1 cellular context compared by ENCODE assay signal in the genomic region with DNA sequence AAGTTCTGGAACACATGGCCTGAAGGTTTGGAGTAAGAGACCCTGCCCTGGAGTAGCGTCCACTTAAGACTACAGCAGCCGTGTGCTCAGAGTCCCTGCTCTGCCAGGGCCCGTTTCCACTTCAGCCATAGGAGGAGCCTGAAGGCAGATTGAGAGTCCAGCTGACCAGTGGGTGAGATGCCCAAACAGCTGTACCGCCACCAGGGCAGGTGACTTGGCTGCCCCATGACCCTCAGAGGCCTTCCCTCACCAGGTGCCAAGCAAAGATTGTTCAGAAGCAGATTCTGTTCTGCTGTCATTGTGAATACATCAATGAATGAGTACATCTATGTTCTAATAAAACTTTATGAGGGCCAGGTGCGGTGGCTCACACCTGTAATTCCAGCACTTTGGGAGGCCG.
TF ChIP-seq lines count a peak whose summit lies in the region.

No MANE protein-coding gene starts in this region.

TF ChIP-seq in SK-N-SH, 30 proteins besides CTCF, POLR2A, EP300 and RAD21 (continued from another document):
- TF ChIP-seq, protein P1, sequence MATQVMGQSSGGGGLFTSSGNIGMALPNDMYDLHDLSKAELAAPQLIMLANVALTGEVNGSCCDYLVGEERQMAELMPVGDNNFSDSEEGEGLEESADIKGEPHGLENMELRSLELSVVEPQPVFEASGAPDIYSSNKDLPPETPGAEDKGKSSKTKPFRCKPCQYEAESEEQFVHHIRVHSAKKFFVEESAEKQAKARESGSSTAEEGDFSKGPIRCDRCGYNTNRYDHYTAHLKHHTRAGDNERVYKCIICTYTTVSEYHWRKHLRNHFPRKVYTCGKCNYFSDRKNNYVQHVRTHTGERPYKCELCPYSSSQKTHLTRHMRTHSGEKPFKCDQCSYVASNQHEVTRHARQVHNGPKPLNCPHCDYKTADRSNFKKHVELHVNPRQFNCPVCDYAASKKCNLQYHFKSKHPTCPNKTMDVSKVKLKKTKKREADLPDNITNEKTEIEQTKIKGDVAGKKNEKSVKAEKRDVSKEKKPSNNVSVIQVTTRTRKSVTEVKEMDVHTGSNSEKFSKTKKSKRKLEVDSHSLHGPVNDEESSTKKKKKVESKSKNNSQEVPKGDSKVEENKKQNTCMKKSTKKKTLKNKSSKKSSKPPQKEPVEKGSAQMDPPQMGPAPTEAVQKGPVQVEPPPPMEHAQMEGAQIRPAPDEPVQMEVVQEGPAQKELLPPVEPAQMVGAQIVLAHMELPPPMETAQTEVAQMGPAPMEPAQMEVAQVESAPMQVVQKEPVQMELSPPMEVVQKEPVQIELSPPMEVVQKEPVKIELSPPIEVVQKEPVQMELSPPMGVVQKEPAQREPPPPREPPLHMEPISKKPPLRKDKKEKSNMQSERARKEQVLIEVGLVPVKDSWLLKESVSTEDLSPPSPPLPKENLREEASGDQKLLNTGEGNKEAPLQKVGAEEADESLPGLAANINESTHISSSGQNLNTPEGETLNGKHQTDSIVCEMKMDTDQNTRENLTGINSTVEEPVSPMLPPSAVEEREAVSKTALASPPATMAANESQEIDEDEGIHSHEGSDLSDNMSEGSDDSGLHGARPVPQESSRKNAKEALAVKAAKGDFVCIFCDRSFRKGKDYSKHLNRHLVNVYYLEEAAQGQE (IDR thresholded peaks at IDR 0.05; ENCODE audit: low read depth, low read length), result no peak
- no peak for TF ChIP-seq NFIC (IDR thresholded peaks at IDR 0.05; ENCODE audit: borderline replicate concordance)
- TF ChIP-seq TAF1 (IDR thresholded peaks at IDR 0.05; ENCODE audit: borderline replicate concordance, low read depth, low read length), result no peak
- no peak for TF ChIP-seq FOXJ3 (CRISPR knock-in tag; IDR thresholded peaks at IDR 0.05)
- no peak for TF ChIP-seq EZH2phosphoT487 (IDR thresholded peaks at IDR 0.05; ENCODE audit: borderline replicate concordance, low read depth)
- TF ChIP-seq, protein P2, sequence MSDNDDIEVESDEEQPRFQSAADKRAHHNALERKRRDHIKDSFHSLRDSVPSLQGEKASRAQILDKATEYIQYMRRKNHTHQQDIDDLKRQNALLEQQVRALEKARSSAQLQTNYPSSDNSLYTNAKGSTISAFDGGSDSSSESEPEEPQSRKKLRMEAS (IDR thresholded peaks at IDR 0.05; ENCODE audit: low read depth), result no peak
- TF ChIP-seq, protein P3, sequence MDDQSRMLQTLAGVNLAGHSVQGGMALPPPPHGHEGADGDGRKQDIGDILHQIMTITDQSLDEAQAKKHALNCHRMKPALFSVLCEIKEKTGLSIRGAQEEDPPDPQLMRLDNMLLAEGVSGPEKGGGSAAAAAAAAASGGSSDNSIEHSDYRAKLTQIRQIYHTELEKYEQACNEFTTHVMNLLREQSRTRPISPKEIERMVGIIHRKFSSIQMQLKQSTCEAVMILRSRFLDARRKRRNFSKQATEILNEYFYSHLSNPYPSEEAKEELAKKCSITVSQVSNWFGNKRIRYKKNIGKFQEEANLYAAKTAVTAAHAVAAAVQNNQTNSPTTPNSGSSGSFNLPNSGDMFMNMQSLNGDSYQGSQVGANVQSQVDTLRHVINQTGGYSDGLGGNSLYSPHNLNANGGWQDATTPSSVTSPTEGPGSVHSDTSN (IDR thresholded peaks at IDR 0.05), result no peak
- TF ChIP-seq GABPA (IDR thresholded peaks at IDR 0.05; ENCODE audit: low read depth), result no peak
- no peak for TF ChIP-seq POLR2AphosphoS5 (IDR thresholded peaks at IDR 0.05; ENCODE audit: low read depth, low read length)
